ENCODE assay signal across 9 cellular contexts in the genomic region with DNA sequence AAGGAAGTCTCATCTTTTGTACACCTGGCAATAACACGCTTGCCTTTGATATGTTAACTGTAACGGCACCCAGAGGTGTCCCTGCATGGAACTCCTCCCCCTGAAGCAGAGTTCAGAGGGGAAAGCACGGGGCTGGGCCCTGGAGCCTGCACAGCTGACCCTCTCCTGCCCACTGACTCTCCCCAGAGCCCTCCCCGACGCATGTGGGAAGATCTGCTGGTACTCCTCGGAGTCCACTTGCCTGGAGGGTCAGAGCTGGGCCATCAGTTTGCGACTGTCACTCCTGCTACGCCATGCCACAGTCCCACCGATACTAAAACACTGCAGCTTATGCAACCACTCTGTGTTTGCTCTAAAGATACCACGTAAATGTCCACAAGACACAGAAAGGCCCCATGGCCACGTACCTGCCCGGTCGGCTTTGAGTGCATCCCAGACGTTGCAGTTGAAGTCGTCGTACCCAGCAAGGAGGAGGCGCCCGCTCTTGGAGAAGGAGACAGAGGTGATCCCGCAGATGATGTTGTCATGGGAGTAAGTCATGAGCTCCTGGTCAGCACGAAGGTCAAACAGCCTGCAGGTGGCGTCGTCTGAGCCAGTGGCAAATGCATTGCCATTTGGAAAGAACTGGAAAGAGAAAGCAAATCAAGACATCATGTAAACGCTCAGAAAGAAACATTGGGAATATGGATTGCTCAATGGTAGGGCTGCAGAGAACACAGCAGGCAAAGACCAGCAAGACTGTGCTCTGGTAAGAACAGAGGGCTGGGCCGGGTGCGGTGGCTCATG. TPM values are rescaled to one million over a fixed set of nuclear protein-coding genes. Genes with fewer than 3 reads are reported as not detected.
DNase-seq lines count a peak whose midpoint lies in the region; TF ChIP-seq lines count a peak whose summit lies in the region.
"Had no signal": no experiment of that assay in that cellular context is flagged by ENCODE, and none has a peak within 500 bp of the region (broad histone marks: within the 10 kb centered on the region; RNA-seq: fewer than 3 reads in every experiment).

No MANE protein-coding gene starts in this region.

- no peak for DNase-seq in AG04450 (ENCODE audit: low read depth, low spot score)
- DNase-seq in GM12865 (ENCODE audit: low read depth), result peak; percentile 41
- DNase-seq in SW480 (ENCODE audit: low spot score), result peak; percentile 30
- DNase-seq in iPS-NIHi11 (ENCODE audit: low spot score), result peak; percentile 56
- DNase-seq in LoVo (ENCODE audit: low spot score), result no peak
- DNase-seq in stimulated activated CD4-positive, alpha-beta T cell treated with anti-CD3 and anti-CD28 coated beads, Interleukin-4, amount 100 ng/mL, for 4 hours, result no peak
- no peak for DNase-seq in effector memory CD4-positive, alpha-beta T cell
- no peak for DNase-seq in DMS79 treated with DMSO at 0.1 percent for 48 hours (lab: John Stamatoyannopoulos, UW)

- TF ChIP-seq CTCF in AG04450 (IDR thresholded peaks at IDR 0.05; ENCODE audit: low read depth, low read length), result peak; percentile 36; the same call in 1 of the 2 replicates
- TF ChIP-seq CTCF in GM12865 (IDR thresholded peaks at IDR 0.05; ENCODE audit: insufficient read depth, low read depth, low read length, missing control alignments), result peak; percentile 44

- H3K27ac ChIP-seq in AG04450 (ENCODE audit: low read depth, low read length), result peak overlapping the region; percentile 21
- H3K27ac ChIP-seq in effector memory CD4-positive, alpha-beta T cell (ENCODE audit: insufficient read depth, low read length, poor library complexity, severe bottlenecking), result no peak overlapping the region
- H3K27ac ChIP-seq: SJSA1 had no signal

- POLR2A ChIA-PET in AG04450 (lab: Yijun Ruan, JAX), result no interaction called here

- CTCF ChIA-PET in AG04450 (lab: Charles Lee), result interaction anchor here (0.9 kb wide), 1 partner anchor 117 kb away, joined by 4 read pairs; no protein-coding TSS in a partner anchor

- H3K4me3 ChIP-seq in AG04450 (ENCODE audit: low read depth, low read length) (no peak overlapping the region), GM12865 (ENCODE audit: low read depth, low read length) (no peak overlapping the region)
- no peak overlapping the region for H3K4me3 ChIP-seq in effector memory CD4-positive, alpha-beta T cell (ENCODE audit: insufficient read depth, low read depth, low read length, poor library complexity, severe bottlenecking)
- H3K4me3 ChIP-seq: SJSA1 had no signal

- no peaks in the 10 kb centered on the region for H3K4me1 ChIP-seq in effector memory CD4-positive, alpha-beta T cell (ENCODE audit: control insufficient read depth, insufficient read depth, low read length, poor library complexity, severe bottlenecking)
- H3K4me1 ChIP-seq: SJSA1 had no signal

- H3K27me3 ChIP-seq in AG04450 (ENCODE audit: control insufficient read depth, insufficient read depth, low read length), result no peaks in the 10 kb centered on the region
- no peaks in the 10 kb centered on the region for H3K27me3 ChIP-seq in effector memory CD4-positive, alpha-beta T cell (replicated peaks; ENCODE audit: control insufficient read depth, insufficient read depth, low read length, poor library complexity, severe bottlenecking)
- H3K27me3 ChIP-seq: SJSA1 had no signal

- no peaks in the 10 kb centered on the region for H3K9me3 ChIP-seq in AG04450 (ENCODE audit: control insufficient read depth, insufficient read depth, low read length)
- H3K9me3 ChIP-seq in effector memory CD4-positive, alpha-beta T cell (ENCODE audit: control insufficient read depth, low read length), result no peaks in the 10 kb centered on the region
- H3K9me3 ChIP-seq: SJSA1 had no signal

- H3K36me3 ChIP-seq in effector memory CD4-positive, alpha-beta T cell (ENCODE audit: control insufficient read depth, insufficient read depth, low read length), result peaks cover 79% of the 10 kb centered on the region

RNA-seq across cellular contexts. Expression of gene NADK, which starts 10.6 kb away (rescaled TPM):
- polyA plus RNA-seq in AG04450 (2011; rRNA removed), result 37.8 and 39.8 TPM in 2 replicates
- polyA minus RNA-seq in AG04450 (2011; rRNA and poly(A)+ RNA removed), result 28.3 and 35.4 TPM in 2 replicates

Comparison
In these comparisons a context has a peak if more than half of its experiments do, and no peak if none do; other contexts are left out.
1. DNase-seq: peak in GM12865 (single experiment), SW480 (single experiment) and iPS-NIHi11 (single experiment); none in AG04450 (single experiment), LoVo (single experiment), stimulated activated CD4-positive, alpha-beta T cell treated with anti-CD3 and anti-CD28 coated beads, Interleukin-4, amount 100 ng/mL, for 4 hours (0 of 2), effector memory CD4-positive, alpha-beta T cell (0 of 3) and DMS79 treated with DMSO at 0.1 percent for 48 hours (single experiment).